In genomic region chr1:110004583-110004982, GRCh38 we compare ENCODE assay signal across 2 cellular contexts.
TF ChIP-seq lines count a peak whose summit lies in the region.

No MANE protein-coding gene starts in this region.

TF ChIP-seq in GM12878, 131 proteins besides CTCF, POLR2A, EP300 and RAD21:
- TF ChIP-seq KLF5 (IDR thresholded peaks at IDR 0.05; ENCODE audit: partially characterized antibody) (no peak), ZNF592 (IDR thresholded peaks at IDR 0.05) (no peak), MEF2A (IDR thresholded peaks at IDR 0.05; ENCODE audit: insufficient read depth, low read depth, low read length) (no peak), NR2C2 (IDR thresholded peaks at IDR 0.05; ENCODE audit: borderline replicate concordance, control insufficient read depth, insufficient read length, low read depth) (no peak), SP1 (IDR thresholded peaks at IDR 0.05; ENCODE audit: low read depth, low read length) (no peak), SUPT20H (IDR thresholded peaks at IDR 0.05; ENCODE audit: borderline replicate concordance, control insufficient read depth, low read depth, low read length) (no peak), RFX5 (IDR thresholded peaks at IDR 0.05; ENCODE audit: low read depth, low read length) (no peak)

TF ChIP-seq in HepG2, 621 proteins besides CTCF, POLR2A, EP300 and RAD21:
- TF ChIP-seq NFE2L1 (CRISPR knock-in tag; IDR thresholded peaks at IDR 0.05; ENCODE audit: borderline replicate concordance), result no peak
- TF ChIP-seq ZKSCAN1 (IDR thresholded peaks at IDR 0.05; ENCODE audit: low read length), result no peak
- TF ChIP-seq ZFAT (CRISPR knock-in tag; conservative IDR thresholded peaks at IDR 0.05), result no peak
- TF ChIP-seq ZBTB7A (CRISPR knock-in tag; IDR thresholded peaks at IDR 0.05), result no peak
- no peak for TF ChIP-seq HNF4A (CRISPR knock-in tag; IDR thresholded peaks at IDR 0.05)
- no peak for TF ChIP-seq ZBTB49 (CRISPR knock-in tag; IDR thresholded peaks at IDR 0.05; ENCODE audit: borderline replicate concordance)
- no peak for TF ChIP-seq ATF3 (CRISPR knock-in tag; IDR thresholded peaks at IDR 0.05)
- TF ChIP-seq ZNF282 (IDR thresholded peaks at IDR 0.05; ENCODE audit: partially characterized antibody), result no peak
- no peak for TF ChIP-seq TOE1 (CRISPR knock-in tag; IDR thresholded peaks at IDR 0.05)
- TF ChIP-seq ZNF678 (CRISPR knock-in tag; IDR thresholded peaks at IDR 0.05), result no peak
TF ChIP-seq in HepG2: peak in this region for 0.
